12 cellular contexts compared by ENCODE assay signal in genomic region chr14:52862652-52863338, GRCh38.
A peak's percentile ranks its signal among the peaks of the same experiment; 100 is the strongest.
DNase-seq lines count a peak whose midpoint lies in the region; ATAC-seq, FAIRE-seq and TF ChIP-seq lines count a peak whose summit lies in the region.
"Had no signal": no experiment of that assay in that cellular context is flagged by ENCODE, and none has a peak within 500 bp of the region (broad histone marks: within the 10 kb centered on the region; RNA-seq: fewer than 3 reads in every experiment).

No MANE protein-coding gene starts in this region.

- no peaks in the 10 kb centered on the region for H3K27me3 Mint-ChIP-seq in type B pancreatic cell

- ATAC-seq in left ventricle myocardium superior: no peak
- ATAC-seq in lower lobe of right lung: no peak

- H3K4me1 ChIP-seq in cardiac muscle cell (ENCODE audit: low read depth): no peaks in the 10 kb centered on the region
- H3K4me1 ChIP-seq in lower lobe of right lung: peaks cover 11% of the 10 kb centered on the region

- H3K27ac ChIP-seq in cardiac muscle cell (peak overlapping the region; percentile 1), lower lobe of right lung (peak overlapping the region; percentile 26)
- H3K27ac ChIP-seq: 22Rv1 had no signal

- peaks cover 8% of the 10 kb centered on the region for H3K4me1 Mint-ChIP-seq in type B pancreatic cell (ENCODE audit: unreplicated experiment)

- peaks cover 39% of the 10 kb centered on the region for H3K36me3 Mint-ChIP-seq in type B pancreatic cell

- H3K4me3 ChIP-seq in cardiac muscle cell (no peak overlapping the region), bronchial epithelial cell (ENCODE audit: low read depth, low read length) (no peak overlapping the region), lower lobe of right lung (no peak overlapping the region)

- H3K9me3 ChIP-seq in cardiac muscle cell (ENCODE audit: low read depth) (no peaks in the 10 kb centered on the region), lower lobe of right lung (no peaks in the 10 kb centered on the region)

- H3K4me3 Mint-ChIP-seq in type B pancreatic cell: peak overlapping the region; percentile 3

- TF ChIP-seq CTCF in cardiac muscle cell (IDR thresholded peaks at IDR 0.05; ENCODE audit: low read depth, low read length) (no peak), bronchial epithelial cell (IDR thresholded peaks at IDR 0.05; ENCODE audit: insufficient read depth, low read length, severe bottlenecking) (no peak), lower lobe of right lung (IDR thresholded peaks at IDR 0.05) (no peak), type B pancreatic cell (conservative IDR thresholded peaks at IDR 0.05) (no peak)

- no peaks in the 10 kb centered on the region for H3K9me3 Mint-ChIP-seq in type B pancreatic cell

- H3K36me3 ChIP-seq in cardiac muscle cell: peaks cover 68% of the 10 kb centered on the region
- H3K36me3 ChIP-seq in bronchial epithelial cell (ENCODE audit: control insufficient read depth, insufficient read depth, low read length): peaks cover 4% of the 10 kb centered on the region
- peaks cover 78% of the 10 kb centered on the region for H3K36me3 ChIP-seq in lower lobe of right lung

- peak overlapping the region; percentile 66 for H3K27ac Mint-ChIP-seq in type B pancreatic cell

- intact Hi-C loops in left ventricle myocardium superior (cut with micrococcal nuclease): no loop called here
- intact Hi-C loops in lower lobe of right lung (cut with DNase I): no loop called here

- H3K27me3 ChIP-seq in cardiac muscle cell: no peaks in the 10 kb centered on the region
- no peaks in the 10 kb centered on the region for H3K27me3 ChIP-seq in bronchial epithelial cell (ENCODE audit: control insufficient read depth, insufficient read depth, low read length)
- H3K27me3 ChIP-seq in lower lobe of right lung (ENCODE audit: low read depth): no peaks in the 10 kb centered on the region

- DNase-seq in cardiac muscle cell (ENCODE audit: low read depth in 1 of 2, low spot score in 1 of 2) (peak in 1 of 2 donors; percentile 93), left ventricle myocardium superior (no peak), bronchial epithelial cell (ENCODE audit: low read depth) (peak; percentile 63), lower lobe of right lung (no peak), type B pancreatic cell (ENCODE audit: extremely low spot score, unreplicated experiment) (no peak), RPMI8226 (no peak), inferior parietal cortex (ENCODE audit: extremely low spot score) (no peak), NCI-H526 (lab: John Stamatoyannopoulos, UW) (no peak)
- DNase-seq: MM.1S; NCI-H526 treated with DMSO at 0.1 percent for 48 hours; stimulated activated naive CD4-positive, alpha-beta T cell had no signal

- no peak for FAIRE-seq in bronchial epithelial cell (lab: Jason Lieb, UNC)
